In the genomic region with DNA sequence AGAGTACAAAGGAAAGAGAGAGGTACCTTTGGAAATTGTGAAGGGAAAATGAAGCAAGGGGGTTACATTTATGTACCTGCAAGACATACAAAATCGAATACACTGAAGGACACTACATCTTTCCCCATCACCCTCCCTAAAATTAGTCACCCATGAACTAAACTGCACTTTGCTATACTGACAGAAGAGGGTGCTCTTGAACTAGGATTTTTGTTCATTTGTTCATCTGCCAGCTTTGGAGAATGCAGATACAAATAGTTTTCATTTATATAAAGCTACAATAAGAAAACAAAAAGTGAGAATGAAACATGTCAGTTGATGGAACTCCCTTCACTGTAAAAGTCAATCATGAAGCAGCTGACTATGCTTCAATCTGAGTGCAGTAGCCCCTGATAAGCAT, we compare ENCODE assay signal across 10 cellular contexts. TPM values are rescaled to one million over a fixed set of nuclear protein-coding genes. Genes with fewer than 3 reads are reported as not detected.
A peak's percentile ranks its signal among the peaks of the same experiment; 100 is the strongest.
DNase-seq lines count a peak whose midpoint lies in the region; ATAC-seq, FAIRE-seq and TF ChIP-seq lines count a peak whose summit lies in the region.
"Had no signal": no experiment of that assay in that cellular context is flagged by ENCODE, and none has a peak within 500 bp of the region (broad histone marks: within the 10 kb centered on the region; RNA-seq: fewer than 3 reads in every experiment).

No MANE protein-coding gene starts in this region.

- no peak overlapping the region for H3K9ac ChIP-seq in endodermal cell (ENCODE audit: extremely low read depth, low read length, poor library complexity, severe bottlenecking)

- ATAC-seq in upper lobe of left lung (ENCODE audit: low FRiP score in 2 of 2): no peak
- ATAC-seq in GM19463 (IDR thresholded peaks at IDR 0.05; ENCODE audit: unreplicated experiment): no peak

- H3K27me3 ChIP-seq in endodermal cell (ENCODE audit: control insufficient read depth, insufficient read depth, low read length, poor library complexity, severe bottlenecking) (no peaks in the 10 kb centered on the region), upper lobe of left lung (no peaks in the 10 kb centered on the region)
- H3K27me3 ChIP-seq: SJCRH30 had no signal

- H3K9me3 ChIP-seq in endodermal cell (ENCODE audit: control insufficient read depth, low read length): no peaks in the 10 kb centered on the region
- H3K9me3 ChIP-seq in upper lobe of left lung: no peaks in the 10 kb centered on the region

- no peak overlapping the region for H3K27ac ChIP-seq in endodermal cell (ENCODE audit: low read depth, low read length)
- no peak overlapping the region for H3K27ac ChIP-seq in upper lobe of left lung
- H3K27ac ChIP-seq: SJCRH30 had no signal

- H3K4me3 Mint-ChIP-seq in endodermal cell: no peak overlapping the region
- H3K4me3 Mint-ChIP-seq in activated CD4-positive, alpha-beta memory T cell treated with anti-CD3 and anti-CD28 coated beads, Interleukin-2, amount 10 ng/mL, durations not matched to agents 7 days and 5 days: no peak overlapping the region
- H3K4me3 Mint-ChIP-seq: activated naive CD8-positive, alpha-beta T cell had no signal

- H3K4me1 ChIP-seq in endodermal cell (ENCODE audit: control insufficient read depth, insufficient read depth, low read length) (no peaks in the 10 kb centered on the region), upper lobe of left lung (no peaks in the 10 kb centered on the region)
- H3K4me1 ChIP-seq: SJCRH30 had no signal

- peak; percentile 93 for FAIRE-seq in A204.1 (lab: Jason Lieb, UNC)

- POLR2A ChIA-PET in activated CD4-positive, alpha-beta memory T cell treated with anti-CD3 and anti-CD28 coated beads, Interleukin-2, amount 10 ng/mL, durations not matched to agents 7 days and 5 days (lab: Charles Lee): interaction anchor here (1.5 kb wide), 1 partner anchor 447 kb away, joined by 6 read pairs; the partner anchor contains the start of gene STAG1

- H3K4me3 ChIP-seq in GM12865 (ENCODE audit: low read depth, low read length) (no peak overlapping the region), endodermal cell (ENCODE audit: low read length) (no peak overlapping the region), upper lobe of left lung (no peak overlapping the region)
- H3K4me3 ChIP-seq: SJCRH30 had no signal

- H3K27ac Mint-ChIP-seq in endodermal cell: no peak overlapping the region
- no peak overlapping the region for H3K27ac Mint-ChIP-seq in activated CD4-positive, alpha-beta memory T cell treated with anti-CD3 and anti-CD28 coated beads, Interleukin-2, amount 10 ng/mL, durations not matched to agents 7 days and 5 days
- H3K27ac Mint-ChIP-seq: activated naive CD8-positive, alpha-beta T cell had no signal

- CTCF ChIA-PET in activated CD4-positive, alpha-beta memory T cell treated with anti-CD3 and anti-CD28 coated beads, Interleukin-2, amount 10 ng/mL, durations not matched to agents 7 days and 5 days (lab: Charles Lee): interaction anchor here (0.8 to 3.8 kb wide), 8 partner anchors 28 to 710 kb away, joined by 3 to 22 read pairs (median 6); partner anchors contain the start of gene STAG1

- no peak for TF ChIP-seq POLR2A in upper lobe of left lung (IDR thresholded peaks at IDR 0.05)

- peaks cover 17% of the 10 kb centered on the region for H3K36me3 ChIP-seq in endodermal cell (ENCODE audit: control insufficient read depth, insufficient read depth, low read length)
- H3K36me3 ChIP-seq in upper lobe of left lung: peaks cover 5 to 14% (median 7%) of the 10 kb centered on the region in 4 donors

- peaks cover 36% of the 10 kb centered on the region for H3K36me3 Mint-ChIP-seq in endodermal cell (ENCODE audit: low read depth)
- peaks cover 7% of the 10 kb centered on the region for H3K36me3 Mint-ChIP-seq in activated CD4-positive, alpha-beta memory T cell treated with anti-CD3 and anti-CD28 coated beads, Interleukin-2, amount 10 ng/mL, durations not matched to agents 7 days and 5 days (ENCODE audit: low read depth)

- H3K27me3 Mint-ChIP-seq in endodermal cell (ENCODE audit: insufficient read depth): no peaks in the 10 kb centered on the region
- H3K27me3 Mint-ChIP-seq in activated CD4-positive, alpha-beta memory T cell treated with anti-CD3 and anti-CD28 coated beads, Interleukin-2, amount 10 ng/mL, durations not matched to agents 7 days and 5 days: no peaks in the 10 kb centered on the region
- H3K27me3 Mint-ChIP-seq: activated naive CD8-positive, alpha-beta T cell had no signal

- peaks cover 7% of the 10 kb centered on the region for H3K9me3 Mint-ChIP-seq in endodermal cell
- no peaks in the 10 kb centered on the region for H3K9me3 Mint-ChIP-seq in activated CD4-positive, alpha-beta memory T cell treated with anti-CD3 and anti-CD28 coated beads, Interleukin-2, amount 10 ng/mL, durations not matched to agents 7 days and 5 days

- WGBS in endodermal cell (ENCODE audit: insufficient coverage in 1 of 2, insufficient read length in 1 of 2), 2 experiments: 83% methylated on average over 1 of the region's 1 CpG; no CpG with 5 or more reads in 1 of the 2 experiments
- WGBS in upper lobe of left lung, 2 donors: no CpG with 5 or more reads among the region's 1 CpG

- no peaks in the 10 kb centered on the region for H3K4me1 Mint-ChIP-seq in endodermal cell
- H3K4me1 Mint-ChIP-seq in activated CD4-positive, alpha-beta memory T cell treated with anti-CD3 and anti-CD28 coated beads, Interleukin-2, amount 10 ng/mL, durations not matched to agents 7 days and 5 days: no peaks in the 10 kb centered on the region

- no peak for TF ChIP-seq EP300 in upper lobe of left lung (IDR thresholded peaks at IDR 0.05)

- DNase-seq in GM12865 (ENCODE audit: low read depth) (peak; percentile 30), NCI-H69 (lab: John Stamatoyannopoulos, UW) (peak; percentile 40), endodermal cell (no peak), upper lobe of left lung (no peak), ecto neural progenitor cell (ENCODE audit: low spot score) (no peak)
- no peak for DNase-seq in activated CD4-positive, alpha-beta memory T cell treated with anti-CD3 and anti-CD28 coated beads, Interleukin-2, amount 10 ng/mL, durations not matched to agents 7 days and 5 days

- peak; percentile 34 for TF ChIP-seq CTCF in GM12865 (IDR thresholded peaks at IDR 0.05; ENCODE audit: insufficient read depth, low read depth, low read length, missing control alignments)
- TF ChIP-seq CTCF in endodermal cell (conservative IDR thresholded peaks at IDR 0.05): peak; percentile 64
- peak in 1 of 6 experiments; percentile 28 for TF ChIP-seq CTCF in upper lobe of left lung (IDR thresholded peaks at IDR 0.05)

RNA-seq across cellular contexts. Expression of gene PCCB, which starts 55.7 kb away (rescaled TPM):
- total RNA-seq in endodermal cell: 10 to 100 TPM; 54.9 to 65.1 TPM
- 59.9 TPM for polyA plus RNA-seq in endodermal cell (2013, experiment 1 of 2)
- polyA plus RNA-seq in endodermal cell (2013, experiment 2 of 2): 51.3 TPM
- total RNA-seq in upper lobe of left lung: 10 to 100 TPM in 5 of 6 donors, 1 to 10 TPM in 1; 5.2 to 44.6 (median 31.2) TPM
- 10 to 100 TPM; 24.7 to 26.9 TPM for total RNA-seq in activated CD4-positive, alpha-beta memory T cell treated with anti-CD3 and anti-CD28 coated beads, Interleukin-2, amount 10 ng/mL, durations not matched to agents 7 days and 5 days

Comparison
In these comparisons a context has a peak if more than half of its experiments do, and no peak if none do; other contexts are left out.
1. DNase-seq: peak in GM12865 (single experiment) and NCI-H69 (single experiment); none in endodermal cell (single experiment), upper lobe of left lung (0 of 2), activated CD4-positive, alpha-beta memory T cell treated with anti-CD3 and anti-CD28 coated beads, Interleukin-2, amount 10 ng/mL, durations not matched to agents 7 days and 5 days (single experiment) and ecto neural progenitor cell (single experiment).